In genomic region chr6:27667651-27668441, GRCh38 we compare ENCODE assay signal across 1 cellular context.
A peak's percentile ranks its signal among the peaks of the same experiment; 100 is the strongest.
TF ChIP-seq lines count a peak whose summit lies in the region.

No MANE protein-coding gene starts in this region.

TF ChIP-seq in K562, 482 proteins besides CTCF, POLR2A, EP300 and RAD21 (continued from another document):
- TF ChIP-seq JUN (IDR thresholded peaks at IDR 0.05; ENCODE audit: borderline replicate concordance, low read depth, low read length) (0 out of 2 replicates have a peak, but pooled peaks have one; percentile 5), JUN (CRISPR knock-in tag; IDR thresholded peaks at IDR 0.05; ENCODE audit: borderline replicate concordance) (no peak), CHD4 (IDR thresholded peaks at IDR 0.05; ENCODE audit: insufficient read depth, insufficient replicate concordance, low read depth, low read length, poor library complexity, severe bottlenecking) (peak; percentile 5)
